Comparison of ENCODE assay signal across 9 cellular contexts in genomic region chr1:201999625-202000238, GRCh38. TPM values are rescaled to one million over a fixed set of nuclear protein-coding genes. Genes with fewer than 3 reads are reported as not detected.
DNase-seq lines count a peak whose midpoint lies in the region; ATAC-seq and TF ChIP-seq lines count a peak whose summit lies in the region.
"Had no signal": no experiment of that assay in that cellular context is flagged by ENCODE, and none has a peak within 500 bp of the region (broad histone marks: within the 10 kb centered on the region; RNA-seq: fewer than 3 reads in every experiment).

No MANE protein-coding gene starts in this region.

- no peak overlapping the region for H3K4me3 ChIP-seq in dorsolateral prefrontal cortex

- no peaks in the 10 kb centered on the region for H3K27me3 ChIP-seq in dorsolateral prefrontal cortex

- no peak overlapping the region for H3K4me3 Mint-ChIP-seq in activated T-cell treated with anti-CD3 and anti-CD28 coated beads, Interleukin-2, amount 50 U/mL, for 24 hours
- no peak overlapping the region for H3K4me3 Mint-ChIP-seq in mesothelial cell of epicardium
- H3K4me3 Mint-ChIP-seq: activated naive CD4-positive, alpha-beta T cell treated with anti-CD3 and anti-CD28 coated beads, Interleukin-2, amount 50 U/mL, for 24 hours had no signal

- TF ChIP-seq CTCF in dorsolateral prefrontal cortex (IDR thresholded peaks at IDR 0.05 in 54 of 56, conservative IDR thresholded peaks at IDR 0.05 in 2 of 56; ENCODE audit: low read depth in 1 of 56, partially characterized antibody in 56 of 56) (peak; percentile 49 to 83 (median 73)), mesothelial cell of epicardium (IDR thresholded peaks at IDR 0.05; ENCODE audit: unreplicated experiment) (peak; percentile 73)

- peak; percentile 36 for DNase-seq in activated T-cell treated with anti-CD3 and anti-CD28 coated beads, Interleukin-2, amount 50 U/mL, for 24 hours
- no peak for DNase-seq in activated T-cell treated with anti-CD3 and anti-CD28 coated beads, Interleukin-2, amount 50 U/mL, for 1 hour
- DNase-seq in NCI-H1092 treated with DMSO at 0.1 percent for 48 hours (lab: John Stamatoyannopoulos, UW) (peak; percentile 79), SK-N-DZ (ENCODE audit: low spot score) (peak; percentile 56), dorsolateral prefrontal cortex (peak in 3 of 10 donors; percentile 20 to 38 (median 37)), mesothelial cell of epicardium (ENCODE audit: low spot score in 2 of 2, unreplicated experiment in 2 of 2) (no peak)

- H3K27ac Mint-ChIP-seq in activated T-cell treated with anti-CD3 and anti-CD28 coated beads, Interleukin-2, amount 50 U/mL, for 24 hours = no peak overlapping the region
- H3K27ac Mint-ChIP-seq in mesothelial cell of epicardium = peak overlapping the region; percentile 64
- H3K27ac Mint-ChIP-seq: activated naive CD4-positive, alpha-beta T cell treated with anti-CD3 and anti-CD28 coated beads, Interleukin-2, amount 50 U/mL, for 24 hours had no signal

- H3K4me1 Mint-ChIP-seq in activated T-cell treated with anti-CD3 and anti-CD28 coated beads, Interleukin-2, amount 50 U/mL, for 24 hours (ENCODE audit: low read depth) = no peaks in the 10 kb centered on the region
- peaks cover 9% of the 10 kb centered on the region for H3K4me1 Mint-ChIP-seq in mesothelial cell of epicardium
- H3K4me1 Mint-ChIP-seq: activated naive CD4-positive, alpha-beta T cell treated with anti-CD3 and anti-CD28 coated beads, Interleukin-2, amount 50 U/mL, for 24 hours had no signal

- peaks cover 84% of the 10 kb centered on the region for H3K36me3 Mint-ChIP-seq in activated T-cell treated with anti-CD3 and anti-CD28 coated beads, Interleukin-2, amount 50 U/mL, for 24 hours (ENCODE audit: low read depth)
- H3K36me3 Mint-ChIP-seq in mesothelial cell of epicardium = peaks cover 65% of the 10 kb centered on the region

- intact Hi-C loops in dorsolateral prefrontal cortex (cut with DNase I) = no loop called here

- ATAC-seq in GM18870 (IDR thresholded peaks at IDR 0.05; ENCODE audit: unreplicated experiment) (no peak), HG03280 (IDR thresholded peaks at IDR 0.05; ENCODE audit: unreplicated experiment) (no peak)

- no peaks in the 10 kb centered on the region for H3K27me3 Mint-ChIP-seq in activated T-cell treated with anti-CD3 and anti-CD28 coated beads, Interleukin-2, amount 50 U/mL, for 24 hours
- no peaks in the 10 kb centered on the region for H3K27me3 Mint-ChIP-seq in mesothelial cell of epicardium (ENCODE audit: low read depth)
- H3K27me3 Mint-ChIP-seq: activated naive CD4-positive, alpha-beta T cell treated with anti-CD3 and anti-CD28 coated beads, Interleukin-2, amount 50 U/mL, for 24 hours had no signal

- peak overlapping the region in 2 of 59 donors; percentile 1 to 26 for H3K27ac ChIP-seq in dorsolateral prefrontal cortex

- no peaks in the 10 kb centered on the region for H3K9me3 Mint-ChIP-seq in activated T-cell treated with anti-CD3 and anti-CD28 coated beads, Interleukin-2, amount 50 U/mL, for 24 hours
- no peaks in the 10 kb centered on the region for H3K9me3 Mint-ChIP-seq in mesothelial cell of epicardium
- H3K9me3 Mint-ChIP-seq: activated naive CD4-positive, alpha-beta T cell treated with anti-CD3 and anti-CD28 coated beads, Interleukin-2, amount 50 U/mL, for 24 hours had no signal

RNA-seq across cellular contexts. Expression of gene ELF3, which starts 10.7 kb away (rescaled TPM):
- not detected in 2 replicates for polyA plus RNA-seq in SK-N-DZ (2014; cell fraction: cytosol; rRNA removed)
- 0.23 TPM in 1 of 2 replicates, not detected in the other for polyA plus RNA-seq in SK-N-DZ (2014; cell fraction: nucleus; rRNA removed)
- total RNA-seq in dorsolateral prefrontal cortex = 1 to 10 TPM in 22 of 120 experiments, under 1 TPM in 81, not detected in 17; 0.08 to 3.7 (median 0.51) TPM
- total RNA-seq in mesothelial cell of epicardium = 111 to 112 TPM (median 112 TPM) in 3 replicates

RNA-seq across cellular contexts. Expression of gene RNPEP, which starts 17.3 kb away (rescaled TPM):
- polyA plus RNA-seq in SK-N-DZ (2014; cell fraction: cytosol; rRNA removed) = 35.3 and 38.0 TPM in 2 replicates
- 25.0 and 37.3 TPM in 2 replicates for polyA plus RNA-seq in SK-N-DZ (2014; cell fraction: nucleus; rRNA removed)
- 10 to 100 TPM; 13.7 to 35.6 (median 22.7) TPM for total RNA-seq in dorsolateral prefrontal cortex
- 76.6 to 84.3 TPM (median 79.3 TPM) in 3 replicates for total RNA-seq in mesothelial cell of epicardium

RNA-seq across cellular contexts. Expression of gene TIMM17A, which starts 44.4 kb away (rescaled TPM):
- 69.5 and 78.5 TPM in 2 replicates for polyA plus RNA-seq in SK-N-DZ (2014; cell fraction: cytosol; rRNA removed)
- polyA plus RNA-seq in SK-N-DZ (2014; cell fraction: nucleus; rRNA removed) = 50.6 TPM in 2 replicates
- total RNA-seq in dorsolateral prefrontal cortex (10 to 100 TPM; 24.0 to 84.7 (median 54.1) TPM), mesothelial cell of epicardium (42.6 to 46.5 TPM (median 46.3 TPM) in 3 replicates)

RNA-seq across cellular contexts. Expression of gene LMOD1, which starts 53.4 kb away (rescaled TPM):
- not detected in 2 replicates for polyA plus RNA-seq in SK-N-DZ (2014; cell fraction: cytosol; rRNA removed)
- not detected in 2 replicates for polyA plus RNA-seq in SK-N-DZ (2014; cell fraction: nucleus; rRNA removed)
- total RNA-seq in dorsolateral prefrontal cortex (10 to 100 TPM in 32 of 120 experiments, 1 to 10 TPM in 88; 1.9 to 99.5 (median 5.7) TPM), mesothelial cell of epicardium (4.8 to 5.6 TPM (median 5.4 TPM) in 3 replicates)

Comparison
In these comparisons a context has a peak if more than half of its experiments do, and no peak if none do; other contexts are left out.
1. DNase-seq: peak in activated T-cell treated with anti-CD3 and anti-CD28 coated beads, Interleukin-2, amount 50 U/mL, for 24 hours (single experiment), NCI-H1092 treated with DMSO at 0.1 percent for 48 hours (single experiment) and SK-N-DZ (single experiment); none in activated T-cell treated with anti-CD3 and anti-CD28 coated beads, Interleukin-2, amount 50 U/mL, for 1 hour (single experiment) and mesothelial cell of epicardium (0 of 2).
2. RNA of gene ELF3, which starts 10.7 kb away (total RNA-seq): 111 to 112 TPM in mesothelial cell of epicardium; 0.08 to 3.7 TPM in dorsolateral prefrontal cortex; every median in the first group is over 10 times any median in the second.